ENCODE assay signal across 18 cellular contexts in genomic region chr10:30818854-30819253, GRCh38.
DNase-seq lines count a peak whose midpoint lies in the region; ATAC-seq and TF ChIP-seq lines count a peak whose summit lies in the region.
"Had no signal": no experiment of that assay in that cellular context is flagged by ENCODE, and none has a peak within 500 bp of the region (broad histone marks: within the 10 kb centered on the region; RNA-seq: fewer than 3 reads in every experiment).

No MANE protein-coding gene starts in this region.

- no peak for DNase-seq in SK-N-SH
- DNase-seq in Right ventricle myocardium superior, result peak; percentile 68
- peak; percentile 78 for DNase-seq in osteoblast (ENCODE audit: insufficient read length, low spot score, missing footprints)
- peak in 1 of 2 donors; percentile 80 for DNase-seq in aorta
- no peak for DNase-seq in ecto neural progenitor cell (ENCODE audit: low spot score)
- no peak for DNase-seq in activated T-helper 2 cell treated with anti-CD3 and anti-CD28 coated beads, Interferon-gamma antibody, Interleukin-2, Interleukin-4, amounts not matched to agents 10 μg/mL and 5 μg/mL and 100 μg/mL, durations not matched to agents 14 hours and 24 hours and 36 hours (ENCODE audit: low spot score)
- DNase-seq: 8988T; activated gamma-delta T cell treated with Interleukin-2 at 50 U/mL for 16 hours; left colon; NCI-H187; stimulated activated CD4-positive, alpha-beta T cell treated with anti-CD3 and anti-CD28 coated beads, Interleukin-4, amount 100 ng/mL, for 1 hour; stimulated activated naive CD4-positive, alpha-beta T cell treated with Interleukin-2 at 50 U/mL for 16 hours had no signal

- H3K4me3 Mint-ChIP-seq in activated T-helper 2 cell treated with anti-CD3 and anti-CD28 coated beads, Interferon-gamma antibody, Interleukin-2, Interleukin-4, amounts not matched to agents 10 μg/mL and 5 μg/mL and 100 μg/mL, durations not matched to agents 14 hours and 24 hours and 36 hours (ENCODE audit: low read depth), result no peak overlapping the region
- H3K4me3 Mint-ChIP-seq: central memory CD8-positive, alpha-beta T cell; IgD-negative memory B cell had no signal

- H4K20me1 ChIP-seq in SK-N-SH (ENCODE audit: insufficient read depth) (no peaks in the 10 kb centered on the region), osteoblast (ENCODE audit: insufficient read depth, low read length) (no peaks in the 10 kb centered on the region)

- no peak overlapping the region for H3K9ac ChIP-seq in SK-N-SH

- no peak overlapping the region for H3K27ac Mint-ChIP-seq in activated T-helper 2 cell treated with anti-CD3 and anti-CD28 coated beads, Interferon-gamma antibody, Interleukin-2, Interleukin-4, amounts not matched to agents 10 μg/mL and 5 μg/mL and 100 μg/mL, durations not matched to agents 14 hours and 24 hours and 36 hours
- H3K27ac Mint-ChIP-seq: IgD-negative memory B cell had no signal

- 96% methylated on average over 15 of the region's 17 CpGs for WGBS in SK-N-SH (ENCODE audit: low lambda C conversion rate)
- WGBS in aorta, 2 donors, result 14 to 28% methylated on average over 17 of the region's 17 CpGs

- no peaks in the 10 kb centered on the region for H3K27me3 ChIP-seq in SK-N-SH (ENCODE audit: insufficient read depth)
- no peaks in the 10 kb centered on the region for H3K27me3 ChIP-seq in osteoblast (ENCODE audit: insufficient read depth, low read length)
- H3K27me3 ChIP-seq in aorta (ENCODE audit: control insufficient read depth in 1 of 2, insufficient read depth in 2 of 2, low read length in 1 of 2), result no peaks in the 10 kb centered on the region

- no peaks in the 10 kb centered on the region for H3K36me3 Mint-ChIP-seq in activated T-helper 2 cell treated with anti-CD3 and anti-CD28 coated beads, Interferon-gamma antibody, Interleukin-2, Interleukin-4, amounts not matched to agents 10 μg/mL and 5 μg/mL and 100 μg/mL, durations not matched to agents 14 hours and 24 hours and 36 hours (ENCODE audit: low read depth)
- H3K36me3 Mint-ChIP-seq: IgD-negative memory B cell had no signal

- H3K9me3 Mint-ChIP-seq in activated T-helper 2 cell treated with anti-CD3 and anti-CD28 coated beads, Interferon-gamma antibody, Interleukin-2, Interleukin-4, amounts not matched to agents 10 μg/mL and 5 μg/mL and 100 μg/mL, durations not matched to agents 14 hours and 24 hours and 36 hours, result no peaks in the 10 kb centered on the region
- H3K9me3 Mint-ChIP-seq: central memory CD8-positive, alpha-beta T cell; IgD-negative memory B cell had no signal

- H3K4me2 ChIP-seq in SK-N-SH (peak overlapping the region; percentile 61; the same call in 1 of the 2 replicates), osteoblast (ENCODE audit: insufficient read depth, low read length) (peak overlapping the region; percentile 70)

- H2AFZ ChIP-seq in SK-N-SH (ENCODE audit: low read depth), result no peak overlapping the region
- peak overlapping the region; percentile 49 for H2AFZ ChIP-seq in osteoblast (ENCODE audit: low read length)

- H3K9me2 ChIP-seq in SK-N-SH, result no peaks in the 10 kb centered on the region

- H3K27me3 Mint-ChIP-seq in activated T-helper 2 cell treated with anti-CD3 and anti-CD28 coated beads, Interferon-gamma antibody, Interleukin-2, Interleukin-4, amounts not matched to agents 10 μg/mL and 5 μg/mL and 100 μg/mL, durations not matched to agents 14 hours and 24 hours and 36 hours (ENCODE audit: low read depth), result no peaks in the 10 kb centered on the region
- H3K27me3 Mint-ChIP-seq: central memory CD8-positive, alpha-beta T cell had no signal

- intact Hi-C loops in Right ventricle myocardium superior (cut with DNase I), result no loop called here
- intact Hi-C loops in aorta (cut with DNase I), result loop anchor here in 1 of 2 donors (2.0 to 10.0 kb wide), 3 partner anchors 34 to 188 kb away; no protein-coding TSS in a partner anchor
- intact Hi-C loops in activated T-helper 2 cell treated with anti-CD3 and anti-CD28 coated beads, Interferon-gamma antibody, Interleukin-2, Interleukin-4, amounts not matched to agents 10 μg/mL and 5 μg/mL and 100 μg/mL, durations not matched to agents 14 hours and 24 hours and 36 hours (cut with micrococcal nuclease), result no loop called here

- no peak for TF ChIP-seq RAD21 in SK-N-SH (IDR thresholded peaks at IDR 0.05; ENCODE audit: low read length)

- TF ChIP-seq CTCF in SK-N-SH (IDR thresholded peaks at IDR 0.05) (no peak), osteoblast (IDR thresholded peaks at IDR 0.05; ENCODE audit: extremely low read depth, low read depth, low read length) (no peak)

- H3F3A ChIP-seq in SK-N-SH (replicated peaks; ENCODE audit: insufficient read depth), result peaks cover 32% of the 10 kb centered on the region

- ATAC-seq in SK-N-SH treated with all-trans-retinoic acid at 6 μM for 48 hours (no peak), Right ventricle myocardium superior (ENCODE audit: poor library complexity) (peak; percentile 48), aorta (ENCODE audit: low FRiP score) (peak; percentile 58), HG03039 (IDR thresholded peaks at IDR 0.05; ENCODE audit: unreplicated experiment) (no peak)
- ATAC-seq: left colon had no signal

- CTCF ChIA-PET in SK-N-SH (lab: Yijun Ruan, JAX), result interaction anchor here (1.0 to 1.4 kb wide), 3 partner anchors 8 to 52 kb away, joined by 3 to 4 read pairs (median 4); no protein-coding TSS in a partner anchor

- H3K4me3 ChIP-seq in SK-N-SH (ENCODE audit: low read depth in 2 of 2, low read length in 1 of 2) (no peak overlapping the region), osteoblast (ENCODE audit: insufficient read depth, low read length) (peak overlapping the region; percentile 30), aorta (ENCODE audit: low read length in 2 of 2) (peak overlapping the region; percentile 9 to 21)
- H3K4me3 ChIP-seq: GM12878, HAP-1 had no signal

- peaks cover 16% of the 10 kb centered on the region for H3K4me1 Mint-ChIP-seq in activated T-helper 2 cell treated with anti-CD3 and anti-CD28 coated beads, Interferon-gamma antibody, Interleukin-2, Interleukin-4, amounts not matched to agents 10 μg/mL and 5 μg/mL and 100 μg/mL, durations not matched to agents 14 hours and 24 hours and 36 hours (ENCODE audit: low read depth)
- H3K4me1 Mint-ChIP-seq: central memory CD8-positive, alpha-beta T cell; IgD-negative memory B cell had no signal

- H3K36me3 ChIP-seq in SK-N-SH (replicated peaks in 1 of 2; ENCODE audit: control insufficient read depth in 1 of 2, insufficient read depth in 2 of 2, low read length in 1 of 2) (no peaks in the 10 kb centered on the region), osteoblast (ENCODE audit: insufficient read depth, low read length) (no peaks in the 10 kb centered on the region), aorta (ENCODE audit: control insufficient read depth in 1 of 2, insufficient read depth in 2 of 2, low read length in 1 of 2) (no peaks in the 10 kb centered on the region)
- H3K36me3 ChIP-seq: HAP-1 had no signal

- H3K27ac ChIP-seq in SK-N-SH (ENCODE audit: low read depth in 2 of 2, low read length in 1 of 2) (peak overlapping the region in 1 of 2 experiments; percentile 93; a peak in 3 of 4 replicates), osteoblast (ENCODE audit: low read depth, low read length) (peak overlapping the region; percentile 69), aorta (ENCODE audit: low read depth in 1 of 2, low read length in 2 of 2) (peak overlapping the region; percentile 89)

- H3K4me1 ChIP-seq in SK-N-SH (ENCODE audit: control insufficient read depth in 1 of 2, insufficient read depth in 2 of 2, low read depth in 1 of 2, low read length in 1 of 2) (peaks cover 6 to 25% of the 10 kb centered on the region in 2 experiments; a peak in 3 of 4 replicates), osteoblast (ENCODE audit: insufficient read depth, low read length) (peaks cover 33% of the 10 kb centered on the region), aorta (ENCODE audit: control insufficient read depth in 1 of 2, insufficient read depth in 2 of 2, low read length in 2 of 2) (peaks cover under 1 to 2% of the 10 kb centered on the region in 2 donors)
- H3K4me1 ChIP-seq: HAP-1 had no signal

- H3K9me3 ChIP-seq in SK-N-SH, result no peaks in the 10 kb centered on the region
- no peaks in the 10 kb centered on the region for H3K9me3 ChIP-seq in osteoblast (ENCODE audit: low read depth, low read length)
- no peaks in the 10 kb centered on the region for H3K9me3 ChIP-seq in aorta (ENCODE audit: control insufficient read depth, low read length)
- H3K9me3 ChIP-seq: HAP-1 had no signal

- H3K79me2 ChIP-seq in SK-N-SH (ENCODE audit: insufficient read depth), result no peaks in the 10 kb centered on the region
- no peaks in the 10 kb centered on the region for H3K79me2 ChIP-seq in osteoblast (ENCODE audit: insufficient read depth, low read length)

- no peak for TF ChIP-seq EP300 in SK-N-SH (IDR thresholded peaks at IDR 0.05; ENCODE audit: borderline replicate concordance in 1 of 2, low read depth in 1 of 2, low read length in 1 of 2)

- POLR2A ChIA-PET in SK-N-SH (lab: Yijun Ruan, JAX), result no interaction called here

TF ChIP-seq in SK-N-SH, 30 proteins besides CTCF, POLR2A, EP300 and RAD21 (continues in another document):
- TF ChIP-seq RXRA (IDR thresholded peaks at IDR 0.05; ENCODE audit: borderline replicate concordance, low read depth) (no peak), NRF1 (IDR thresholded peaks at IDR 0.05; ENCODE audit: low read depth, low read length) (no peak), NFIC (IDR thresholded peaks at IDR 0.05; ENCODE audit: borderline replicate concordance) (no peak), TAF1 (IDR thresholded peaks at IDR 0.05; ENCODE audit: borderline replicate concordance, low read depth, low read length) (no peak), SMC3 (IDR thresholded peaks at IDR 0.05; ENCODE audit: low read depth, low read length) (no peak)

TF ChIP-seq in SK-N-SH treated with all-trans-retinoic acid at 6 μM for 48 hours, 23 proteins besides CTCF, POLR2A, EP300 and RAD21 (continues in another document):
- TF ChIP-seq OSR1 (CRISPR knock-in tag; IDR thresholded peaks at IDR 0.05) (no peak), POU6F1 (CRISPR knock-in tag; IDR thresholded peaks at IDR 0.05; ENCODE audit: borderline replicate concordance, low read depth) (no peak), ZNF8 (CRISPR knock-in tag; IDR thresholded peaks at IDR 0.05) (no peak), RARB (CRISPR knock-in tag; IDR thresholded peaks at IDR 0.05) (no peak)

Comparison
In these comparisons a context has a peak if more than half of its experiments do, and no peak if none do; other contexts are left out.
1. DNase-seq: peak in Right ventricle myocardium superior (single experiment) and osteoblast (single experiment); none in SK-N-SH (single experiment), ecto neural progenitor cell (single experiment) and activated T-helper 2 cell treated with anti-CD3 and anti-CD28 coated beads, Interferon-gamma antibody, Interleukin-2, Interleukin-4, amounts not matched to agents 10 μg/mL and 5 μg/mL and 100 μg/mL, durations not matched to agents 14 hours and 24 hours and 36 hours (single experiment).
2. H3K4me3 ChIP-seq: peak in osteoblast (single experiment) and aorta (2 of 2); none in SK-N-SH (0 of 2).
3. ATAC-seq: peak in Right ventricle myocardium superior (single experiment) and aorta (single experiment); none in SK-N-SH treated with all-trans-retinoic acid at 6 μM for 48 hours (single experiment) and HG03039 (single experiment).